Comparison of ENCODE assay signal across 16 cellular contexts in genomic region chr16:84813141-84813933, GRCh38. TPM values are rescaled to one million over a fixed set of nuclear protein-coding genes. Genes with fewer than 3 reads are reported as not detected.
"Had no signal": no experiment of that assay in that cellular context is flagged by ENCODE, and none has a peak within 500 bp of the region (broad histone marks: within the 10 kb centered on the region; RNA-seq: fewer than 3 reads in every experiment).

No MANE protein-coding gene starts in this region.

- DNase-seq: activated B cell treated with CpG ODN at 0.5 μM for 24 hours; activated T-cell treated with anti-CD3 and anti-CD28 coated beads, Interleukin-2, amount 50 U/mL, for 72 hours; esophagus squamous epithelium; foreskin keratinocyte; left ventricle myocardium superior; mesendoderm; stimulated activated CD4-positive, alpha-beta T cell treated with anti-CD3 and anti-CD28 coated beads, Interleukin-4, amount 100 ng/mL, for 4 hours; stomach; uterus had no signal

- H3K4me3 Mint-ChIP-seq: activated B cell treated with CpG ODN at 0.5 μM for 24 hours; activated T-cell treated with anti-CD3 and anti-CD28 coated beads, Interleukin-2, amount 50 U/mL, for 72 hours; neural crest cell; T-helper 1 cell treated with Interleukin-12 subunit alpha and Interleukin-12 subunit beta and Interleukin-4 antibody, amounts not matched to agents 30 μg/mL and 1 μg/mL, for 36 hours had no signal

- H3K27ac Mint-ChIP-seq: activated B cell treated with CpG ODN at 0.5 μM for 24 hours; activated T-cell treated with anti-CD3 and anti-CD28 coated beads, Interleukin-2, amount 50 U/mL, for 72 hours; T-helper 1 cell treated with Interleukin-12 subunit alpha and Interleukin-12 subunit beta and Interleukin-4 antibody, amounts not matched to agents 30 μg/mL and 1 μg/mL, for 36 hours had no signal

- H3K9me3 ChIP-seq: ascending aorta, esophagus squamous epithelium, stomach, thoracic aorta, uterus had no signal

- H3K4me1 Mint-ChIP-seq: neural crest cell had no signal

- H3K27me3 ChIP-seq: ascending aorta, cardiac muscle cell, stomach, uterus had no signal

- H3K36me3 ChIP-seq: ascending aorta, cardiac muscle cell, esophagus squamous epithelium, stomach, thoracic aorta, uterus had no signal

- H3K4me1 ChIP-seq: ascending aorta, foreskin keratinocyte, uterus had no signal

- H3K9me3 Mint-ChIP-seq: activated B cell treated with CpG ODN at 0.5 μM for 24 hours; neural crest cell; T-helper 1 cell treated with Interleukin-12 subunit alpha and Interleukin-12 subunit beta and Interleukin-4 antibody, amounts not matched to agents 30 μg/mL and 1 μg/mL, for 36 hours had no signal

- ATAC-seq: activated T-cell treated with anti-CD3 and anti-CD28 coated beads, Interleukin-2, amount 50 U/mL, for 72 hours; foreskin keratinocyte; left ventricle myocardium superior had no signal

- H3K27ac ChIP-seq: ascending aorta, cardiac muscle cell, esophagus squamous epithelium, foreskin keratinocyte, skin epidermis, stomach, thoracic aorta, uterus had no signal

- FAIRE-seq: islet of Langerhans had no signal

- H3K4me3 ChIP-seq: ascending aorta, cardiac muscle cell, esophagus squamous epithelium, skin epidermis, stomach, thoracic aorta, uterus had no signal

RNA-seq across cellular contexts. Expression of gene CRISPLD2, which starts 6.4 kb away (rescaled TPM):
- total RNA-seq: activated B cell treated with CpG ODN at 0.5 μM for 24 hours had no signal
